Comparison of ENCODE assay signal across 8 cellular contexts in the genomic region with DNA sequence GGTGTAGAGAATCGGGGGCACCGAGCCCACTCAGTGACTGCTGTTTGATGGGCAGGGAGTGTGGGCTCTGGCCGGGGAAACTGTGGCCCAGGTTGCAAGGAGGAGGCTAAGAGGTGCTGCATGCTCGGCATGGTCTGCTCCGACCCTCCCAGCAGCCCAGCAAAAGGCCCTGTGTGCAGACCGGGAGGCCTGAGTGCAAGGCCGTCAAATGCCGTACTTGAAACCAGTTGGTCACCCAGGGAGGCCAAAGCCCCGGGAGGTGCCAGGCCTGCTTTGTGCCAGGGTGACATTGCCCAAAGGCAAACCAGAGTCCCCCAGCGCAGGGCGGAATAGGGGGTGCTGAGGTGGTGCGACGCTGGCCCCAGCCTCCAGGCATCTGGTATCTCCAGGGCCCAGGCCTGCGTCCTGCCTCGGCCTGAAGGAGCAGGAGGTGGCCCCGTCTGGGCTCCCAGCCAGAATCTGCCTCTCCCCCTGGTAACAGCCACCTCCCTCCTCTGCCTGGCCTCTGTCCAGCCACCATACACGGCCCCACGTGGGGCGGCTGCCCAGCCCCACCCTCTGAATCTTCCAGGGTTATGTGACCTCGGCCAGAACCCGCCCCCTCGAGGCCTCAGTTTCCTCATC. TPM values are rescaled to one million over a fixed set of nuclear protein-coding genes. Genes with fewer than 3 reads are reported as not detected.
A peak's percentile ranks its signal among the peaks of the same experiment; 100 is the strongest.
DNase-seq lines count a peak whose midpoint lies in the region; ATAC-seq, FAIRE-seq and TF ChIP-seq lines count a peak whose summit lies in the region.

No MANE protein-coding gene starts in this region.

- in situ Hi-C loops in astrocyte of the cerebellum (cut with HindIII; ENCODE audit: low sequenced_read_pairs), result no loop called here

- no peak overlapping the region for H3K4me3 ChIP-seq in BLaER1 treated with 17β-estradiol and CSF1 and Interleukin-3, amounts not matched to agents 10 nM and 100 nM
- H3K4me3 ChIP-seq in astrocyte of the cerebellum (ENCODE audit: low read depth, low read length), result no peak overlapping the region
- no peak overlapping the region for H3K4me3 ChIP-seq in hepatocyte
- no peak overlapping the region for H3K4me3 ChIP-seq in small intestine (ENCODE audit: low read depth in 1 of 2, low read length in 2 of 2)

- H3K4me2 ChIP-seq in BLaER1 treated with 17β-estradiol and CSF1 and Interleukin-3, amounts not matched to agents 10 nM and 100 nM, result peak overlapping the region; percentile 39 to 65 (median 58)
- peak overlapping the region; percentile 50 for H3K4me2 ChIP-seq in hepatocyte

- ATAC-seq in GM21619 (IDR thresholded peaks at IDR 0.05; ENCODE audit: unreplicated experiment), result no peak

- 68% methylated on average over 20 of the region's 22 CpGs for WGBS in hepatocyte (ENCODE audit: low lambda C conversion rate, missing lambda C conversion rate)
- WGBS in small intestine, 3 donors, result 31 to 40% (median 37%) methylated on average over 20 to 22 of the region's 22 CpGs

- no peaks in the 10 kb centered on the region for H3K27me3 ChIP-seq in BLaER1 treated with 17β-estradiol and CSF1 and Interleukin-3, amounts not matched to agents 10 nM and 100 nM
- H3K27me3 ChIP-seq in hepatocyte (no peaks in the 10 kb centered on the region), small intestine (ENCODE audit: control insufficient read depth in 2 of 2, insufficient read depth in 2 of 2, low read length in 2 of 2) (no peaks in the 10 kb centered on the region)

- H3K9me2 ChIP-seq in hepatocyte (replicated peaks; ENCODE audit: insufficient read depth), result no peaks in the 10 kb centered on the region

- H3K4me1 ChIP-seq in BLaER1 treated with 17β-estradiol and CSF1 and Interleukin-3, amounts not matched to agents 10 nM and 100 nM, result peaks cover 48 to 67% (median 55%) of the 10 kb centered on the region in 10 experiments
- peaks cover 20% of the 10 kb centered on the region for H3K4me1 ChIP-seq in hepatocyte (ENCODE audit: insufficient read depth)
- H3K4me1 ChIP-seq in small intestine (ENCODE audit: control insufficient read depth in 2 of 2, insufficient read depth in 1 of 2, low read depth in 1 of 2, low read length in 1 of 2), result peaks cover 7 to 14% of the 10 kb centered on the region in 2 donors

- H3K79me2 ChIP-seq in hepatocyte, result peaks cover 47% of the 10 kb centered on the region

- H3K9ac ChIP-seq in BLaER1 treated with 17β-estradiol and CSF1 and Interleukin-3, amounts not matched to agents 10 nM and 100 nM, result peak overlapping the region; percentile 38 to 64 (median 51); a peak in 20 of 22 replicates

- no peaks in the 10 kb centered on the region for H3K9me3 ChIP-seq in BLaER1 treated with 17β-estradiol and CSF1 and Interleukin-3, amounts not matched to agents 10 nM and 100 nM (replicated peaks in 1 of 11)
- H3K9me3 ChIP-seq in hepatocyte (ENCODE audit: low read depth) (no peaks in the 10 kb centered on the region), small intestine (ENCODE audit: control insufficient read depth, low read depth) (no peaks in the 10 kb centered on the region)

- TF ChIP-seq CTCF in astrocyte of the cerebellum (IDR thresholded peaks at IDR 0.05; ENCODE audit: low read depth, low read length, missing control alignments) (no peak), hepatocyte (IDR thresholded peaks at IDR 0.05; ENCODE audit: poor library complexity) (no peak)

- H3K36me3 ChIP-seq in BLaER1 treated with 17β-estradiol and CSF1 and Interleukin-3, amounts not matched to agents 10 nM and 100 nM, result peaks cover 2 to 53% (median 17%) of the 10 kb centered on the region in 11 experiments; a peak in 17 of 22 replicates
- H3K36me3 ChIP-seq in hepatocyte (replicated peaks; ENCODE audit: insufficient read depth, low read depth), result no peaks in the 10 kb centered on the region
- H3K36me3 ChIP-seq in small intestine (ENCODE audit: control insufficient read depth in 2 of 2, insufficient read depth in 2 of 2, low read length in 2 of 2), result peaks cover 0 to under 1% of the 10 kb centered on the region in 2 donors

- peaks cover 0 to 46% (median 18%) of the 10 kb centered on the region in 11 experiments; a peak in 15 of 22 replicates for H4K20me1 ChIP-seq in BLaER1 treated with 17β-estradiol and CSF1 and Interleukin-3, amounts not matched to agents 10 nM and 100 nM
- peaks cover 8% of the 10 kb centered on the region for H4K20me1 ChIP-seq in hepatocyte (ENCODE audit: insufficient read depth, poor library complexity, severe bottlenecking)

- DNase-seq in NCI-H146 treated with DMSO at 0.1 percent for 48 hours (lab: John Stamatoyannopoulos, UW; ENCODE audit: unreplicated experiment), result peak; percentile 68
- peak; percentile 62 for DNase-seq in astrocyte of the cerebellum (ENCODE audit: low read depth)
- peak; percentile 89 for DNase-seq in hepatocyte (ENCODE audit: low spot score)
- peak; percentile 94 for DNase-seq in small intestine
- DNase-seq in DMS114 treated with DMSO at 0.1 percent for 48 hours (lab: John Stamatoyannopoulos, UW; ENCODE audit: unreplicated experiment), result no peak
- DNase-seq in germinal center (ENCODE audit: low spot score), result no peak

- no peak for FAIRE-seq in small intestine (lab: Jason Lieb, UNC)

- H2AFZ ChIP-seq in hepatocyte, result no peak overlapping the region

- H3K27ac ChIP-seq in BLaER1 treated with 17β-estradiol and CSF1 and Interleukin-3, amounts not matched to agents 10 nM and 100 nM, result peak overlapping the region in 3 of 11 experiments; percentile 10 to 40 (median 36); a peak in 3 of 22 replicates
- H3K27ac ChIP-seq in hepatocyte (peak overlapping the region; percentile 71), small intestine (ENCODE audit: low read depth in 1 of 2, low read length in 1 of 2) (peak overlapping the region; percentile 62 to 70)

RNA-seq across cellular contexts. Expression of a gene that starts 4.0 kb away (rescaled TPM):
- total RNA-seq in hepatocyte, result 29.9 and 38.7 TPM in 2 replicates
- polyA plus RNA-seq in hepatocyte (49.5 and 52.2 TPM in 2 replicates), small intestine (10 to 100 TPM in 1 of 3 donors, 1 to 10 TPM in 2; 1.6 to 14.2 (median 2.0) TPM)

RNA-seq across cellular contexts. Expression of a gene that starts 16.7 kb away (rescaled TPM):
- total RNA-seq in hepatocyte, result 95.7 and 133 TPM in 2 replicates
- 129 and 170 TPM in 2 replicates for polyA plus RNA-seq in hepatocyte
- 100 to 1,000 TPM in 1 of 3 donors, 10 to 100 TPM in 2; 51.9 to 178 (median 91.6) TPM for polyA plus RNA-seq in small intestine

RNA-seq across cellular contexts. Expression of a gene that starts 36.1 kb away (rescaled TPM):
- 31.8 and 36.9 TPM in 2 replicates for total RNA-seq in hepatocyte
- polyA plus RNA-seq in hepatocyte (22.4 and 26.0 TPM in 2 replicates), small intestine (10 to 100 TPM; 12.5 to 25.9 (median 21.9) TPM)

RNA-seq across cellular contexts. Expression of a gene that starts 46.9 kb away (rescaled TPM):
- 0.60 and 2.2 TPM in 2 replicates for total RNA-seq in hepatocyte
- polyA plus RNA-seq in hepatocyte (2.6 and 3.0 TPM in 2 replicates), small intestine (1 to 10 TPM in 2 of 3 donors, under 1 TPM in 1; 0.81 to 6.0 (median 2.0) TPM)

RNA-seq across cellular contexts. Expression of a gene that starts 59.4 kb away (rescaled TPM):
- 5.5 and 9.7 TPM in 2 replicates for total RNA-seq in hepatocyte
- 10.3 and 11.1 TPM in 2 replicates for polyA plus RNA-seq in hepatocyte
- 10 to 100 TPM in 2 of 3 donors, 1 to 10 TPM in 1; 9.3 to 34.6 (median 22.8) TPM for polyA plus RNA-seq in small intestine

Comparison
In these comparisons a context has a peak if more than half of its experiments do, and no peak if none do; other contexts are left out.
1. DNase-seq: peak in NCI-H146 treated with DMSO at 0.1 percent for 48 hours (single experiment), astrocyte of the cerebellum (single experiment), hepatocyte (single experiment) and small intestine (single experiment); none in DMS114 treated with DMSO at 0.1 percent for 48 hours (single experiment) and germinal center (single experiment).